In genomic region chr10:128092454-128092853, GRCh38 we compare ENCODE assay signal across 16 cellular contexts. TPM values are rescaled to one million over a fixed set of nuclear protein-coding genes. Genes with fewer than 3 reads are reported as not detected.
A peak's percentile ranks its signal among the peaks of the same experiment; 100 is the strongest.
DNase-seq lines count a peak whose midpoint lies in the region; TF ChIP-seq lines count a peak whose summit lies in the region.
"Had no signal": no experiment of that assay in that cellular context is flagged by ENCODE, and none has a peak within 500 bp of the region (broad histone marks: within the 10 kb centered on the region; RNA-seq: fewer than 3 reads in every experiment).

No MANE protein-coding gene starts in this region.

- H3K27me3 ChIP-seq in endodermal cell (ENCODE audit: control insufficient read depth, insufficient read depth, low read length, poor library complexity, severe bottlenecking): no peaks in the 10 kb centered on the region
- peaks cover 58% of the 10 kb centered on the region for H3K27me3 ChIP-seq in left ventricle myocardium inferior (ENCODE audit: low read depth)
- peaks cover 0 to 16% of the 10 kb centered on the region in 2 experiments for H3K27me3 ChIP-seq in mesenchymal stem cell (ENCODE audit: control insufficient read depth in 1 of 2, insufficient read depth in 1 of 2, low read length in 2 of 2)
- H3K27me3 ChIP-seq: BLaER1 treated with 17β-estradiol and CSF1 and Interleukin-3, amounts not matched to agents 10 nM and 100 nM; Peyer's patch had no signal

- H3K4me1 Mint-ChIP-seq in endodermal cell (no peaks in the 10 kb centered on the region), neural crest cell (no peaks in the 10 kb centered on the region)

- no peak overlapping the region for H3K27ac Mint-ChIP-seq in endodermal cell
- H3K27ac Mint-ChIP-seq in neural crest cell (ENCODE audit: unreplicated experiment): no peak overlapping the region
- H3K27ac Mint-ChIP-seq: CD8-positive, alpha-beta T cell had no signal

- no peak for TF ChIP-seq CTCF in AG10803 (conservative IDR thresholded peaks at IDR 0.05; ENCODE audit: low read length)
- TF ChIP-seq CTCF in endodermal cell (conservative IDR thresholded peaks at IDR 0.05): no peak
- no peak for TF ChIP-seq CTCF in neural crest cell (conservative IDR thresholded peaks at IDR 0.05)
- TF ChIP-seq CTCF in left ventricle myocardium inferior (IDR thresholded peaks at IDR 0.05; ENCODE audit: borderline replicate concordance): no peak

- H3K27ac ChIP-seq in endodermal cell (ENCODE audit: low read depth, low read length) (no peak overlapping the region), left ventricle myocardium inferior (replicated peaks) (no peak overlapping the region), mesenchymal stem cell (ENCODE audit: low read length, poor library complexity, severe bottlenecking) (no peak overlapping the region)
- H3K27ac ChIP-seq: BLaER1 treated with 17β-estradiol and CSF1 and Interleukin-3, amounts not matched to agents 10 nM and 100 nM; Peyer's patch had no signal

- H2BK15ac ChIP-seq in mesenchymal stem cell (ENCODE audit: low read depth, poor library complexity, severe bottlenecking): no peak overlapping the region

- no peaks in the 10 kb centered on the region for H3K4me1 ChIP-seq in endodermal cell (ENCODE audit: control insufficient read depth, insufficient read depth, low read length)
- H3K4me1 ChIP-seq in left ventricle myocardium inferior: no peaks in the 10 kb centered on the region
- peaks cover 2% of the 10 kb centered on the region for H3K4me1 ChIP-seq in mesenchymal stem cell (ENCODE audit: control insufficient read depth, insufficient read depth, low read depth, low read length)
- H3K4me1 ChIP-seq: Peyer's patch had no signal

- intact Hi-C loops in left ventricle myocardium inferior (cut with micrococcal nuclease): no loop called here

- no peak overlapping the region for H3K4ac ChIP-seq in mesenchymal stem cell (ENCODE audit: low read depth in 1 of 2, low read length in 2 of 2)

- no peaks in the 10 kb centered on the region for H3K27me3 Mint-ChIP-seq in endodermal cell (ENCODE audit: insufficient read depth)
- H3K27me3 Mint-ChIP-seq in neural crest cell (ENCODE audit: low read depth): peaks cover 5% of the 10 kb centered on the region

- H3K36me3 ChIP-seq in endodermal cell (ENCODE audit: control insufficient read depth, insufficient read depth, low read length): no peaks in the 10 kb centered on the region
- no peaks in the 10 kb centered on the region for H3K36me3 ChIP-seq in left ventricle myocardium inferior
- H3K36me3 ChIP-seq in mesenchymal stem cell (ENCODE audit: control insufficient read depth in 1 of 2, insufficient read depth in 2 of 2, low read depth in 1 of 2, low read length in 2 of 2): no peaks in the 10 kb centered on the region
- H3K36me3 ChIP-seq: Peyer's patch had no signal

- H3K23ac ChIP-seq in mesenchymal stem cell (ENCODE audit: low read length in 2 of 2): no peak overlapping the region

- no peak overlapping the region for H3K18ac ChIP-seq in mesenchymal stem cell (ENCODE audit: low read depth in 1 of 2, low read length in 2 of 2)

- 87 to 93% methylated on average over 2 of the region's 3 CpGs for WGBS in endodermal cell (ENCODE audit: insufficient coverage in 1 of 2, insufficient read length in 1 of 2), 2 experiments
- WGBS in mesenchymal stem cell: 50% methylated on average over 2 of the region's 3 CpGs

- H4K91ac ChIP-seq in mesenchymal stem cell (ENCODE audit: low read length): no peak overlapping the region

- no peak overlapping the region for H3K4me3 ChIP-seq in AG10803 (ENCODE audit: low read length)
- H3K4me3 ChIP-seq in endodermal cell (ENCODE audit: low read length): no peak overlapping the region
- H3K4me3 ChIP-seq in left ventricle myocardium inferior: no peak overlapping the region
- H3K4me3 ChIP-seq in mesenchymal stem cell (ENCODE audit: insufficient read depth in 1 of 2, low read depth in 1 of 2, low read length in 2 of 2): no peak overlapping the region
- H3K4me3 ChIP-seq: BLaER1 treated with 17β-estradiol and CSF1 and Interleukin-3, amounts not matched to agents 10 nM and 100 nM; Peyer's patch had no signal

- DNase-seq in AG10803 (ENCODE audit: low read depth): peak; percentile 22
- peak; percentile 12 for DNase-seq in M059J (ENCODE audit: low read depth)
- DNase-seq in endodermal cell: peak; percentile 47
- no peak for DNase-seq in neural crest cell (ENCODE audit: low read depth, low spot score)
- DNase-seq in HUDEP-2 (lab: John Stamatoyannopoulos, UW; ENCODE audit: unreplicated experiment in 76 of 76): no peak
- no peak for DNase-seq in left ventricle myocardium inferior
- DNase-seq in mesenchymal stem cell: no peak
- DNase-seq in GM19240 (ENCODE audit: insufficient read length, low spot score): no peak
- DNase-seq: Calu3; CD8-positive, alpha-beta T cell; DMS79; NCI-H1092 treated with DMSO at 0.1 percent for 48 hours; NCI-H748 treated with DMSO at 0.1 percent for 48 hours; NK-92 treated with Interleukin-12 subunit alpha and Interleukin-12 subunit beta, amount 100 ng/mL, for 24 hours; Peyer's patch had no signal

- H3K4me3 Mint-ChIP-seq in endodermal cell (no peak overlapping the region), neural crest cell (peak overlapping the region; percentile 10)
- H3K4me3 Mint-ChIP-seq: CD8-positive, alpha-beta T cell had no signal

- no peak overlapping the region for H2BK120ac ChIP-seq in mesenchymal stem cell (ENCODE audit: low read depth, low read length)

- H3K9me3 ChIP-seq in endodermal cell (ENCODE audit: control insufficient read depth, low read length) (no peaks in the 10 kb centered on the region), left ventricle myocardium inferior (replicated peaks) (no peaks in the 10 kb centered on the region), mesenchymal stem cell (ENCODE audit: control insufficient read depth, low read length) (no peaks in the 10 kb centered on the region)
- H3K9me3 ChIP-seq: BLaER1 treated with 17β-estradiol and CSF1 and Interleukin-3, amounts not matched to agents 10 nM and 100 nM; Peyer's patch had no signal

- H3K9me3 Mint-ChIP-seq in endodermal cell: no peaks in the 10 kb centered on the region
- no peaks in the 10 kb centered on the region for H3K9me3 Mint-ChIP-seq in neural crest cell
- H3K9me3 Mint-ChIP-seq: CD8-positive, alpha-beta T cell had no signal

- no peak overlapping the region for H3K9ac ChIP-seq in endodermal cell (ENCODE audit: extremely low read depth, low read length, poor library complexity, severe bottlenecking)
- H3K9ac ChIP-seq in mesenchymal stem cell (ENCODE audit: low read length): no peak overlapping the region
- H3K9ac ChIP-seq: BLaER1 treated with 17β-estradiol and CSF1 and Interleukin-3, amounts not matched to agents 10 nM and 100 nM had no signal

- H2BK5ac ChIP-seq in mesenchymal stem cell (ENCODE audit: low read depth, low read length, poor library complexity, severe bottlenecking): no peak overlapping the region

- no peak overlapping the region for H3K14ac ChIP-seq in mesenchymal stem cell (ENCODE audit: low read length in 2 of 2)

- H3K79me1 ChIP-seq in mesenchymal stem cell (replicated peaks; ENCODE audit: low read length, poor library complexity, severe bottlenecking): peaks cover 5% of the 10 kb centered on the region

- H3K36me3 Mint-ChIP-seq in endodermal cell (ENCODE audit: low read depth) (peaks cover 8% of the 10 kb centered on the region), neural crest cell (ENCODE audit: low read depth) (peaks cover 6% of the 10 kb centered on the region)
- H3K36me3 Mint-ChIP-seq: CD8-positive, alpha-beta T cell had no signal

- H4K8ac ChIP-seq in mesenchymal stem cell (ENCODE audit: low read length): no peak overlapping the region

- H2AK5ac ChIP-seq in mesenchymal stem cell (ENCODE audit: low read length, severe bottlenecking): no peak overlapping the region

- no peak overlapping the region for H2AFZ ChIP-seq in mesenchymal stem cell (ENCODE audit: low read depth, low read length)

- no peak overlapping the region for H3K4me2 ChIP-seq in mesenchymal stem cell (ENCODE audit: low read length, poor library complexity, severe bottlenecking)
- H3K4me2 ChIP-seq: BLaER1 treated with 17β-estradiol and CSF1 and Interleukin-3, amounts not matched to agents 10 nM and 100 nM had no signal

- H2BK12ac ChIP-seq in mesenchymal stem cell (ENCODE audit: low read length in 2 of 2): no peak overlapping the region

RNA-seq across cellular contexts. Expression of gene MKI67, which starts 33.8 kb away (rescaled TPM):
- 34.0 and 85.4 TPM in 2 replicates for total RNA-seq in M059J (2014; rRNA removed; shearing (Covaris generic))
- total RNA-seq in endodermal cell: 10 to 100 TPM; 74.8 to 90.5 TPM
- 66.5 TPM for polyA plus RNA-seq in endodermal cell (2013, experiment 1 of 2)
- polyA plus RNA-seq in endodermal cell (2013, experiment 2 of 2): 75.5 TPM
- total RNA-seq in neural crest cell: 140 and 160 TPM in 2 replicates
- total RNA-seq in left ventricle myocardium inferior: 1.2 TPM
- 4.9 TPM for polyA plus RNA-seq in mesenchymal stem cell (2013, experiment 1 of 2)
- 4.5 TPM for polyA plus RNA-seq in mesenchymal stem cell (2013, experiment 2 of 2)

Comparison
In these comparisons a context has a peak if more than half of its experiments do, and no peak if none do; other contexts are left out.
1. DNase-seq: peak in AG10803 (single experiment), M059J (single experiment) and endodermal cell (single experiment); none in neural crest cell (single experiment), HUDEP-2 (0 of 76), left ventricle myocardium inferior (single experiment), mesenchymal stem cell (single experiment) and GM19240 (single experiment).
2. RNA of gene MKI67, which starts 33.8 kb away (total RNA-seq): 140 to 160 TPM in neural crest cell, 74.8 to 90.5 TPM in endodermal cell and 34.0 to 85.4 TPM in M059J; 1.2 TPM in left ventricle myocardium inferior (single experiment); every median in the first group is over 10 times any median in the second.